14 cellular contexts compared by ENCODE assay signal in genomic region chr11:3878036-3878584, GRCh38. TPM values are rescaled to one million over a fixed set of nuclear protein-coding genes. Genes with fewer than 3 reads are reported as not detected.
A peak's percentile ranks its signal among the peaks of the same experiment; 100 is the strongest.
DNase-seq lines count a peak whose midpoint lies in the region; ATAC-seq, FAIRE-seq and TF ChIP-seq lines count a peak whose summit lies in the region.
"Had no signal": no experiment of that assay in that cellular context is flagged by ENCODE, and none has a peak within 500 bp of the region (broad histone marks: within the 10 kb centered on the region; RNA-seq: fewer than 3 reads in every experiment).

No MANE protein-coding gene starts in this region.

- H3K36me3 ChIP-seq in keratinocyte (ENCODE audit: control insufficient read depth in 2 of 2, extremely low read depth in 1 of 2, insufficient read depth in 2 of 2, low read length in 2 of 2) = no peaks in the 10 kb centered on the region
- H3K36me3 ChIP-seq in skeletal muscle tissue (ENCODE audit: control insufficient read depth in 3 of 3, insufficient read depth in 3 of 3, low read length in 3 of 3) = no peaks in the 10 kb centered on the region
- H3K36me3 ChIP-seq: suprapubic skin had no signal

- peaks cover 24% of the 10 kb centered on the region for H3K4me1 ChIP-seq in keratinocyte (ENCODE audit: control insufficient read depth, extremely low read depth, insufficient read depth, low read length)
- peaks cover 37 to 54% (median 46%) of the 10 kb centered on the region in 3 donors for H3K4me1 ChIP-seq in skeletal muscle tissue (ENCODE audit: control insufficient read depth in 3 of 3, insufficient read depth in 3 of 3, low read length in 3 of 3)

- H3K4me3 Mint-ChIP-seq in T-helper 17 cell (peak overlapping the region; percentile 45), HFFc6 (no peak overlapping the region)
- H3K4me3 Mint-ChIP-seq: activated naive CD4-positive, alpha-beta T cell treated with anti-CD3 and anti-CD28 coated beads for 36 hours had no signal

- peak overlapping the region; percentile 17 for H3K4me2 ChIP-seq in keratinocyte (ENCODE audit: control insufficient read depth, extremely low read depth, insufficient read depth, low read depth, low read length)

- no peaks in the 10 kb centered on the region for H3K9me1 ChIP-seq in keratinocyte (ENCODE audit: control insufficient read depth, extremely low read depth, insufficient read depth, low read length)

- dilution Hi-C loops in keratinocyte (cut with MboI; ENCODE audit: extremely low pct_ligation_motif_present, low sequenced_read_pairs) = no loop called here

- H3K4me3 ChIP-seq in keratinocyte (ENCODE audit: control insufficient read depth in 2 of 3, extremely low read depth in 1 of 3, insufficient read depth in 2 of 3, low read depth in 1 of 3, low read length in 3 of 3) = no peak overlapping the region
- no peak overlapping the region for H3K4me3 ChIP-seq in skeletal muscle tissue (ENCODE audit: low read length in 3 of 3)
- H3K4me3 ChIP-seq: suprapubic skin had no signal

- no peak for ATAC-seq in T-helper 17 cell
- ATAC-seq: HCT116 had no signal

- peak overlapping the region; percentile 97 for H3K27ac Mint-ChIP-seq in T-helper 17 cell
- no peak overlapping the region; the same call in 1 of the 2 replicates for H3K27ac Mint-ChIP-seq in HFFc6
- H3K27ac Mint-ChIP-seq: activated naive CD4-positive, alpha-beta T cell treated with anti-CD3 and anti-CD28 coated beads for 36 hours had no signal

- H3K27me3 Mint-ChIP-seq in T-helper 17 cell = no peaks in the 10 kb centered on the region
- no peaks in the 10 kb centered on the region for H3K27me3 Mint-ChIP-seq in HFFc6 (ENCODE audit: insufficient read depth)

- no peaks in the 10 kb centered on the region for H3K9me3 Mint-ChIP-seq in HFFc6
- H3K9me3 Mint-ChIP-seq: activated naive CD4-positive, alpha-beta T cell treated with anti-CD3 and anti-CD28 coated beads for 36 hours had no signal

- no peaks in the 10 kb centered on the region for H4K20me1 ChIP-seq in keratinocyte (ENCODE audit: control insufficient read depth, extremely low read depth, insufficient read depth, low read length)

- H3K79me2 ChIP-seq in keratinocyte (ENCODE audit: control insufficient read depth, insufficient read depth, low read length) = peaks cover 60% of the 10 kb centered on the region

- H3K9ac ChIP-seq in keratinocyte (ENCODE audit: control insufficient read depth, extremely low read depth, insufficient read depth, low read length) (no peak overlapping the region), skeletal muscle tissue (ENCODE audit: low read depth in 1 of 3, low read length in 3 of 3) (peak overlapping the region in 1 of 3 donors; percentile 42)

- TF ChIP-seq POLR2A in GM12892 (IDR thresholded peaks at IDR 0.05; ENCODE audit: low read depth, low read length) = no peak

- peak; percentile 70 for FAIRE-seq in GM12892 (lab: Jason Lieb, UNC)
- no peak for FAIRE-seq in keratinocyte (lab: Jason Lieb, UNC)

- H3K4me1 Mint-ChIP-seq in T-helper 17 cell (peaks cover 70% of the 10 kb centered on the region), HFFc6 (ENCODE audit: low read depth) (peaks cover 30% of the 10 kb centered on the region)

- H3K9me3 ChIP-seq in T-helper 17 cell (ENCODE audit: control insufficient read depth, low read length, poor library complexity, severe bottlenecking) (no peaks in the 10 kb centered on the region), keratinocyte (ENCODE audit: control insufficient read depth, low read depth, low read length) (no peaks in the 10 kb centered on the region), skeletal muscle tissue (ENCODE audit: control insufficient read depth in 3 of 3, low read length in 3 of 3) (no peaks in the 10 kb centered on the region)
- H3K9me3 ChIP-seq: suprapubic skin had no signal

- H3K27me3 ChIP-seq in keratinocyte (ENCODE audit: control insufficient read depth, extremely low read depth, insufficient read depth, low read length) (no peaks in the 10 kb centered on the region), skeletal muscle tissue (ENCODE audit: control insufficient read depth in 3 of 3, insufficient read depth in 3 of 3, low read length in 3 of 3) (no peaks in the 10 kb centered on the region)
- H3K27me3 ChIP-seq: suprapubic skin had no signal

- DNase-seq in GM12892 (ENCODE audit: insufficient read length) (no peak), T-helper 17 cell (no peak), keratinocyte (ENCODE audit: low read depth, low spot score) (no peak), germinal center (ENCODE audit: low spot score) (no peak), HFFc6 (no peak), MV-4-11 (lab: John Stamatoyannopoulos, UW) (no peak)
- DNase-seq: activated CD4-positive, alpha-beta T cell treated with anti-CD3 and anti-CD28 coated beads, Interleukin-2, amount 50 U/mL, for 48 hours; activated naive CD4-positive, alpha-beta T cell treated with anti-CD3 and anti-CD28 coated beads for 36 hours; GDM1; NCI-H2171; T1000 had no signal

- H2AFZ ChIP-seq in keratinocyte (ENCODE audit: control insufficient read depth, low read length) = no peak overlapping the region

- H3K36me3 Mint-ChIP-seq in T-helper 17 cell (ENCODE audit: low read depth) (no peaks in the 10 kb centered on the region), HFFc6 (ENCODE audit: low read depth) (no peaks in the 10 kb centered on the region)

- H3K27ac ChIP-seq in keratinocyte (ENCODE audit: control insufficient read depth, insufficient read depth, low read length) = peak overlapping the region; percentile 34
- peak overlapping the region; percentile 46 for H3K27ac ChIP-seq in skeletal muscle tissue (ENCODE audit: low read depth, low read length)
- H3K27ac ChIP-seq: suprapubic skin had no signal

- TF ChIP-seq CTCF in keratinocyte (optimal IDR thresholded peaks at IDR 0.05 in 1 of 3, IDR thresholded peaks at IDR 0.05 in 1 of 3, conservative IDR thresholded peaks at IDR 0.05 in 1 of 3; ENCODE audit: extremely low read depth in 1 of 3, insufficient read depth in 2 of 3, low read length in 3 of 3) (no peak), HFFc6 (IDR thresholded peaks at IDR 0.05) (no peak)

RNA-seq across cellular contexts. Expression of gene STIM1, which starts 22.6 kb away (rescaled TPM):
- polyA plus RNA-seq in GM12892 (2012; ENCODE audit: missing spikeins) = 25.2 TPM
- total RNA-seq in T-helper 17 cell (100 to 1,000 TPM; 115 to 125 TPM), skeletal muscle tissue (54.8 TPM)
- polyA plus RNA-seq in keratinocyte = 23.7 to 39.4 TPM (median 25.1 TPM) in 3 replicates
- 50.8 TPM for polyA plus RNA-seq in keratinocyte (2011; ENCODE audit: low read depth)
- polyA plus RNA-seq in keratinocyte (2011; cell fraction: cytosol; rRNA removed) = 24.4 and 25.1 TPM in 2 replicates
- polyA plus RNA-seq in keratinocyte (2011; cell fraction: nucleus; rRNA removed) = 77.4 and 77.5 TPM in 2 replicates
- polyA plus RNA-seq in keratinocyte (2012; ENCODE audit: low replicate concordance) = 36.8 and 44.7 TPM in 2 replicates
- polyA minus RNA-seq in keratinocyte = 99.8 to 170 TPM (median 101 TPM) in 3 replicates
- polyA minus RNA-seq in keratinocyte (2011; cell fraction: cytosol; rRNA and poly(A)+ RNA removed) = 58.5 TPM
- 91.7 and 126 TPM in 2 replicates for polyA minus RNA-seq in keratinocyte (2011; cell fraction: nucleus; rRNA and poly(A)+ RNA removed)
- 10 to 100 TPM; 27.6 to 33.1 (median 30.7) TPM for total RNA-seq in HFFc6 (2021; fragmentation: NEBNext Ultra II Directional; extraction: Animal tissue kit (Norgen Biotek cat#: 25700))

RNA-seq across cellular contexts. Expression of gene RHOG, which starts 37.4 kb away (rescaled TPM):
- polyA plus RNA-seq in GM12892 (2012; ENCODE audit: missing spikeins) = 61.8 TPM
- total RNA-seq in T-helper 17 cell (100 to 1,000 TPM; 114 to 123 TPM), skeletal muscle tissue (1.6 TPM)
- polyA plus RNA-seq in keratinocyte = 39.8 to 84.6 TPM (median 67.1 TPM) in 3 replicates
- 17.7 TPM for polyA plus RNA-seq in keratinocyte (2011; ENCODE audit: low read depth)
- polyA plus RNA-seq in keratinocyte (2011; cell fraction: cytosol; rRNA removed) = 67.3 and 106 TPM in 2 replicates
- polyA plus RNA-seq in keratinocyte (2011; cell fraction: nucleus; rRNA removed) = 32.3 and 51.6 TPM in 2 replicates
- polyA plus RNA-seq in keratinocyte (2012; ENCODE audit: low replicate concordance) = 69.4 and 84.6 TPM in 2 replicates
- polyA minus RNA-seq in keratinocyte = 82.3 to 191 TPM (median 136 TPM) in 3 replicates
- 134 TPM for polyA minus RNA-seq in keratinocyte (2011; cell fraction: cytosol; rRNA and poly(A)+ RNA removed)
- polyA minus RNA-seq in keratinocyte (2011; cell fraction: nucleus; rRNA and poly(A)+ RNA removed) = 31.6 and 33.4 TPM in 2 replicates
- total RNA-seq in HFFc6 (2021; fragmentation: NEBNext Ultra II Directional; extraction: Animal tissue kit (Norgen Biotek cat#: 25700)) = 10 to 100 TPM; 57.8 to 72.3 (median 66.4) TPM

Comparison
In these comparisons a context has a peak if more than half of its experiments do, and no peak if none do; other contexts are left out.
1. RNA of gene RHOG, which starts 37.4 kb away (total RNA-seq): 114 to 123 TPM in T-helper 17 cell and 57.8 to 72.3 TPM in HFFc6; 1.6 TPM in skeletal muscle tissue (single experiment); every median in the first group is over 10 times any median in the second.